16 cellular contexts compared by ENCODE assay signal in genomic region chr3:69747511-69748248, GRCh38. TPM values are rescaled to one million over a fixed set of nuclear protein-coding genes. Genes with fewer than 3 reads are reported as not detected.
DNase-seq lines count a peak whose midpoint lies in the region; ATAC-seq, FAIRE-seq and TF ChIP-seq lines count a peak whose summit lies in the region.
"Had no signal": no experiment of that assay in that cellular context is flagged by ENCODE, and none has a peak within 500 bp of the region (broad histone marks: within the 10 kb centered on the region; RNA-seq: fewer than 3 reads in every experiment).

No MANE protein-coding gene starts in this region.

- POLR2A ChIA-PET in HepG2 (lab: Yijun Ruan, JAX) (no interaction called here), GM12878 (lab: Charles Lee) (no interaction called here)
- POLR2A ChIA-PET in naive thymus-derived CD4-positive, alpha-beta T cell (lab: Charles Lee): no interaction called here

- TF ChIP-seq POLR2A in right lobe of liver (IDR thresholded peaks at IDR 0.05) (no peak), HepG2 (IDR thresholded peaks at IDR 0.05; ENCODE audit: insufficient read depth in 1 of 2, low read depth in 2 of 2, low read length in 2 of 2) (no peak), GM12878 (IDR thresholded peaks at IDR 0.05; ENCODE audit: low read depth, low read length) (no peak)

- no peaks in the 10 kb centered on the region for H3K36me3 Mint-ChIP-seq in naive thymus-derived CD4-positive, alpha-beta T cell
- H3K36me3 Mint-ChIP-seq: neural progenitor cell had no signal

- TF ChIP-seq EP300 in HepG2 (IDR thresholded peaks at IDR 0.05; ENCODE audit: low read depth in 2 of 2, low read length in 2 of 2) (no peak), HepG2 (CRISPR knock-in tag; IDR thresholded peaks at IDR 0.05; ENCODE audit: borderline replicate concordance) (no peak), GM12878 (IDR thresholded peaks at IDR 0.05; ENCODE audit: borderline replicate concordance in 1 of 2, control insufficient read depth in 1 of 2, low read depth in 2 of 2, low read length in 2 of 2) (no peak)

- no peak for FAIRE-seq in HepG2 (lab: Jason Lieb, UNC)
- no peak for FAIRE-seq in GM12878 (lab: Jason Lieb, UNC)

- H3K9me3 ChIP-seq in right lobe of liver (no peaks in the 10 kb centered on the region), HepG2 (ENCODE audit: low read length) (no peaks in the 10 kb centered on the region), GM12878 (replicated peaks; ENCODE audit: control insufficient read depth, insufficient read depth, low read length) (no peaks in the 10 kb centered on the region)
- no peaks in the 10 kb centered on the region for H3K9me3 ChIP-seq in naive thymus-derived CD4-positive, alpha-beta T cell (ENCODE audit: control insufficient read depth in 2 of 3, low read length in 3 of 3)
- H3K9me3 ChIP-seq: testis had no signal

- H2AFZ ChIP-seq in HepG2 (ENCODE audit: low read length): no peak overlapping the region
- no peak overlapping the region for H2AFZ ChIP-seq in GM12878 (ENCODE audit: control insufficient read depth, low read depth, low read length)
- H2AFZ ChIP-seq: neural progenitor cell had no signal

- intact Hi-C loops in right lobe of liver (cut with DNase I) (no loop called here), HepG2 (cut with micrococcal nuclease; ENCODE audit: unreplicated experiment) (no loop called here), GM12878 (cut with micrococcal nuclease; ENCODE audit: unreplicated experiment) (no loop called here)
- intact Hi-C loops in naive thymus-derived CD4-positive, alpha-beta T cell (cut with micrococcal nuclease): no loop called here

- peaks cover 0 to 8% (median 5%) of the 10 kb centered on the region in 7 donors for H3K4me1 Mint-ChIP-seq in naive thymus-derived CD4-positive, alpha-beta T cell

- no TSS peak for BruUV-seq in HepG2 (replicated peaks; lab: Mats Ljungman, UMichigan)
- no TSS peak for BruUV-seq in GM12878 (replicated peaks; lab: Mats Ljungman, UMichigan)

- H4K20me1 ChIP-seq in HepG2 (ENCODE audit: insufficient read depth, low read length) (no peaks in the 10 kb centered on the region), GM12878 (ENCODE audit: control insufficient read depth, insufficient read depth) (no peaks in the 10 kb centered on the region)

- ATAC-seq in right lobe of liver: peak in 3 of 4 donors; percentile 35 to 58 (median 50)
- no peak for ATAC-seq in HepG2
- peak; percentile 17; the same call in 1 of the 3 replicates for ATAC-seq in GM12878
- peak; percentile 51 for ATAC-seq in naive thymus-derived CD4-positive, alpha-beta T cell
- ATAC-seq in GM21737 (IDR thresholded peaks at IDR 0.05; ENCODE audit: unreplicated experiment): no peak
- ATAC-seq in HG02588 (IDR thresholded peaks at IDR 0.05; ENCODE audit: unreplicated experiment): no peak
- ATAC-seq: left lobe of liver had no signal

- no peaks in the 10 kb centered on the region for H3K79me2 ChIP-seq in HepG2 (ENCODE audit: insufficient read depth, low read length)
- H3K79me2 ChIP-seq in GM12878 (ENCODE audit: control insufficient read depth, insufficient read depth, low read length): no peaks in the 10 kb centered on the region

- SMC1A ChIA-PET in GM12878 (lab: Charles Lee; ENCODE audit: uncharacterized antibody, unreplicated experiment): interaction anchor here (1.4 kb wide), 1 partner anchor 50 kb away, joined by 3 read pairs; no protein-coding TSS in a partner anchor

- H3K4me3 Mint-ChIP-seq in naive thymus-derived CD4-positive, alpha-beta T cell: no peak overlapping the region
- H3K4me3 Mint-ChIP-seq: neural progenitor cell had no signal

- TF ChIP-seq CTCF in right lobe of liver (IDR thresholded peaks at IDR 0.05) (no peak), HepG2 (CRISPR knock-in tag; IDR thresholded peaks at IDR 0.05) (no peak), GM12878 (IDR thresholded peaks at IDR 0.05 in 2 of 3, conservative IDR thresholded peaks at IDR 0.05 in 1 of 3; ENCODE audit: control insufficient read depth in 2 of 3, extremely low read depth in 1 of 3, insufficient read depth in 1 of 3, low read depth in 3 of 3, low read length in 3 of 3) (no peak)

- no peaks in the 10 kb centered on the region for H3K27me3 ChIP-seq in right lobe of liver
- H3K27me3 ChIP-seq in HepG2 (ENCODE audit: control insufficient read depth in 1 of 2, insufficient read depth in 2 of 2, low read length in 2 of 2): no peaks in the 10 kb centered on the region; a peak in 1 of 5 replicates
- H3K27me3 ChIP-seq in GM12878 (replicated peaks in 1 of 2; ENCODE audit: control insufficient read depth in 2 of 2, insufficient read depth in 2 of 2, low read length in 1 of 2): no peaks in the 10 kb centered on the region; a peak in 1 of 4 replicates
- H3K27me3 ChIP-seq in naive thymus-derived CD4-positive, alpha-beta T cell (ENCODE audit: control insufficient read depth in 2 of 2, insufficient read depth in 2 of 2, low read length in 2 of 2): peaks cover 0 to 1% of the 10 kb centered on the region in 2 donors
- H3K27me3 ChIP-seq: spleen, testis had no signal

- RAD21 ChIA-PET in GM12878 (lab: Charles Lee; ENCODE audit: unreplicated experiment): no interaction called here

- H3K4me3 ChIP-seq in right lobe of liver (no peak overlapping the region), HepG2 (replicated peaks in 1 of 3; ENCODE audit: insufficient read depth in 1 of 3, low read depth in 2 of 3, low read length in 3 of 3) (no peak overlapping the region), GM12878 (no peak overlapping the region)
- no peak overlapping the region for H3K4me3 ChIP-seq in naive thymus-derived CD4-positive, alpha-beta T cell (ENCODE audit: low read length)
- H3K4me3 ChIP-seq: neural progenitor cell, spleen, testis had no signal

- H3K36me3 ChIP-seq in right lobe of liver (no peaks in the 10 kb centered on the region), HepG2 (replicated peaks in 1 of 2; ENCODE audit: control insufficient read depth in 1 of 2, insufficient read depth in 2 of 2, low read length in 2 of 2) (no peaks in the 10 kb centered on the region), GM12878 (ENCODE audit: control insufficient read depth in 2 of 2, insufficient read depth in 2 of 2, low read length in 1 of 2) (no peaks in the 10 kb centered on the region)
- H3K36me3 ChIP-seq in naive thymus-derived CD4-positive, alpha-beta T cell (ENCODE audit: control insufficient read depth in 2 of 3, insufficient read depth in 3 of 3, low read length in 3 of 3): no peaks in the 10 kb centered on the region
- H3K36me3 ChIP-seq: neural progenitor cell, spleen had no signal

- H3K27ac Mint-ChIP-seq in naive thymus-derived CD4-positive, alpha-beta T cell: no peak overlapping the region
- H3K27ac Mint-ChIP-seq: neural progenitor cell had no signal

- H3K4me1 ChIP-seq in right lobe of liver (no peaks in the 10 kb centered on the region), HepG2 (ENCODE audit: insufficient read depth, low read length) (no peaks in the 10 kb centered on the region), GM12878 (ENCODE audit: control insufficient read depth, insufficient read depth, low read length) (no peaks in the 10 kb centered on the region)
- H3K4me1 ChIP-seq in naive thymus-derived CD4-positive, alpha-beta T cell (ENCODE audit: control insufficient read depth in 2 of 2, insufficient read depth in 2 of 2, low read length in 2 of 2): no peaks in the 10 kb centered on the region
- H3K4me1 ChIP-seq: neural progenitor cell had no signal

- CTCF ChIA-PET in HepG2 (lab: Yijun Ruan, JAX; ENCODE audit: low intra/inter-chr PET ratio, low total read pairs) (no interaction called here), GM12878 (lab: Yijun Ruan, JAX) (interaction anchor here (1.0 kb wide), 1 partner anchor 8 kb away, joined by 3 read pairs; the partner anchor contains the start of gene MITF)
- CTCF ChIA-PET in naive thymus-derived CD4-positive, alpha-beta T cell (lab: Charles Lee): no interaction called here

- WGBS in right lobe of liver (ENCODE audit: insufficient coverage, low coverage, low lambda C conversion rate, missing lambda C conversion rate): 78% methylated on average over 2 of the region's 2 CpGs
- WGBS in HepG2 (ENCODE audit: low lambda C conversion rate): 5% methylated on average over 2 of the region's 2 CpGs
- 0% methylated on average over 2 of the region's 2 CpGs for WGBS in GM12878 (ENCODE audit: insufficient coverage, insufficient replicate concordance, low lambda C conversion rate, missing lambda C conversion rate)

- DNase-seq in right lobe of liver (no peak), HepG2 (ENCODE audit: low spot score) (no peak), GM12878 (ENCODE audit: low read depth, low spot score) (no peak), NCI-H510A (lab: John Stamatoyannopoulos, UW) (no peak)
- DNase-seq in naive thymus-derived CD4-positive, alpha-beta T cell: no peak
- no peak for DNase-seq in stimulated activated naive CD4-positive, alpha-beta T cell (lab: John Stamatoyannopoulos, UW)
- DNase-seq: activated gamma-delta T cell treated with Interleukin-2 at 50 U/mL for 16 hours, hippocampal formation, NCI-H1417 treated with DMSO at 0.1 percent for 48 hours, spleen, T1000, testis had no signal

- peaks cover 3 to 25% (median 8%) of the 10 kb centered on the region in 5 donors for H3K27me3 Mint-ChIP-seq in naive thymus-derived CD4-positive, alpha-beta T cell

- H3K9me3 Mint-ChIP-seq in naive thymus-derived CD4-positive, alpha-beta T cell: peaks cover 0 to 10% (median 2%) of the 10 kb centered on the region in 11 donors

- in situ Hi-C loops in HepG2 (cut with HindIII; ENCODE audit: extremely low pct_ligation_motif_present, low pct_unique_long_range_greater_than_20kb) (no loop called here), GM12878 (cut with MboI) (no loop called here)

- TF ChIP-seq RAD21 in HepG2 (CRISPR knock-in tag; IDR thresholded peaks at IDR 0.05): no peak
- no peak for TF ChIP-seq RAD21 in GM12878 (IDR thresholded peaks at IDR 0.05; ENCODE audit: insufficient read depth, low read depth, low read length)

- H3K27ac ChIP-seq in right lobe of liver (peak overlapping the region in 1 of 3 donors; percentile 0), HepG2 (ENCODE audit: extremely low read length, insufficient read depth, low read length) (no peak overlapping the region), GM12878 (ENCODE audit: control insufficient read depth, insufficient read depth) (no peak overlapping the region)
- H3K27ac ChIP-seq in naive thymus-derived CD4-positive, alpha-beta T cell (ENCODE audit: low read depth, low read length): no peak overlapping the region
- H3K27ac ChIP-seq: neural progenitor cell had no signal

- H3K4me2 ChIP-seq in HepG2 (ENCODE audit: low read depth, low read length): no peak overlapping the region
- H3K4me2 ChIP-seq in GM12878 (ENCODE audit: control insufficient read depth, insufficient read depth): no peak overlapping the region
- H3K4me2 ChIP-seq: neural progenitor cell had no signal

- H3K9ac ChIP-seq in HepG2 (ENCODE audit: insufficient read depth, low read depth, low read length) (no peak overlapping the region), GM12878 (ENCODE audit: control insufficient read depth, insufficient read depth, low read length) (no peak overlapping the region)
- H3K9ac ChIP-seq: neural progenitor cell had no signal

RNA-seq across cellular contexts. Expression of gene MITF, which starts 8.4 kb away (rescaled TPM):
- 1 to 10 TPM; 1.9 to 4.1 (median 3.8) TPM for total RNA-seq in right lobe of liver
- total RNA-seq in HepG2 (2016; rRNA removed; fragmentation: Illumina TruSeq; extraction: Trizol): 0.14 and 0.38 TPM in 2 replicates
- total RNA-seq in HepG2 (2016; cell fraction: cytosol; rRNA removed; fragmentation: Illumina TruSeq; extraction: Trizol; ENCODE audit: low read depth): not detected in 2 replicates
- total RNA-seq in HepG2 (2016; cell fraction: insoluble cytoplasmic fraction; rRNA removed; fragmentation: Illumina TruSeq; extraction: Trizol): 0.15 and 0.19 TPM in 2 replicates
- 0.34 and 0.37 TPM in 2 replicates for total RNA-seq in HepG2 (2016; cell fraction: membrane; rRNA removed; fragmentation: Illumina TruSeq; extraction: Trizol)
- total RNA-seq in HepG2 (2016; cell fraction: nucleus; rRNA removed; fragmentation: Illumina TruSeq; extraction: Trizol): 0.50 TPM in 1 of 2 replicates, not detected in the other
- polyA plus RNA-seq in HepG2 (2011; rRNA removed): 0.12 and 0.21 TPM in 2 replicates
- polyA plus RNA-seq in HepG2 (2011; cell fraction: cytosol; rRNA removed): 0.06 and 0.11 TPM in 2 replicates
- 0.03 TPM in 1 of 2 replicates, not detected in the other for polyA plus RNA-seq in HepG2 (2011; cell fraction: nucleus; rRNA removed)
- 0.04 and 0.05 TPM in 2 replicates for polyA plus RNA-seq in HepG2 (2012)
- polyA plus RNA-seq in HepG2 (2016; cell fraction: cytosol; fragmentation: Illumina TruSeq; extraction: Trizol; ENCODE audit: low read depth): 0.07 TPM in 1 of 2 replicates, not detected in the other
- polyA plus RNA-seq in HepG2 (2016; cell fraction: insoluble cytoplasmic fraction; fragmentation: Illumina TruSeq; extraction: Trizol; ENCODE audit: low read depth): 0.28 TPM in 1 of 2 replicates, not detected in the other
- 0.06 and 0.34 TPM in 2 replicates for polyA plus RNA-seq in HepG2 (2016; cell fraction: membrane; fragmentation: Illumina TruSeq; extraction: Trizol; ENCODE audit: low read depth)
- polyA plus RNA-seq in HepG2 (2016; cell fraction: nucleus; fragmentation: Illumina TruSeq; extraction: Trizol; ENCODE audit: insufficient read depth, low read depth): 0.29 TPM in 1 of 2 replicates, not detected in the other
- polyA minus RNA-seq in HepG2 (2011; rRNA and poly(A)+ RNA removed; ENCODE audit: low replicate concordance): 1.6 and 72.3 TPM in 2 replicates
- not detected in 2 replicates for polyA minus RNA-seq in HepG2 (2011; cell fraction: cytosol; rRNA and poly(A)+ RNA removed)
- 0.39 and 1.1 TPM in 2 replicates for polyA minus RNA-seq in HepG2 (2011; cell fraction: nucleus; rRNA and poly(A)+ RNA removed)
- not detected in 2 replicates for total RNA-seq in GM12878 (2013; cell fraction: nucleolus; rRNA removed)
- under 0.01 TPM in 2 replicates for total RNA-seq in GM12878 (2014; rRNA removed)
- not detected in 2 replicates for total RNA-seq in GM12878 (2014; rRNA removed; fragmentation: Illumina TruSeq; extraction: Trizol)
- total RNA-seq in GM12878 (2021): not detected in 2 replicates
- not detected for polyA plus RNA-seq in GM12878 (2011; ENCODE audit: low read depth)
- polyA plus RNA-seq in GM12878 (2011; rRNA removed): 0.90 and 1.1 TPM in 2 replicates
- 1.0 and 1.1 TPM in 2 replicates for polyA plus RNA-seq in GM12878 (2011; cell fraction: cytosol; rRNA removed)
- polyA plus RNA-seq in GM12878 (2011; cell fraction: nucleus; rRNA removed): 0.52 and 0.64 TPM in 2 replicates
- polyA plus RNA-seq in GM12878 (2012): not detected in 2 replicates
- 0.06 TPM in 1 of 2 replicates, not detected in the other for polyA plus RNA-seq in GM12878 (2014; fragmentation: Illumina TruSeq; extraction: Trizol)
- polyA plus RNA-seq in GM12878 (2014; fragmentation: Nextera tagmentation; extraction: Ambion mirVana): under 1 TPM in 1 of 2 experiments, not detected in 1; 0.02 TPM
- 0.04 TPM in 1 of 2 replicates, not detected in the other for polyA plus RNA-seq in GM12878 (2014; rRNA removed)
- under 1 TPM; 0.06 to 0.07 TPM for polyA plus RNA-seq in GM12878 (2016; fragmentation: Nextera tagmentation; extraction: Ambion mirVana)
- 1.5 and 1.6 TPM in 2 replicates for polyA minus RNA-seq in GM12878 (2011; rRNA and poly(A)+ RNA removed)
- 0.52 and 1.9 TPM in 2 replicates for polyA minus RNA-seq in GM12878 (2011; cell fraction: cytosol; rRNA and poly(A)+ RNA removed)
- polyA minus RNA-seq in GM12878 (2011; cell fraction: nucleus; rRNA and poly(A)+ RNA removed): 2.5 and 3.3 TPM in 2 replicates
- 1 to 10 TPM in 2 of 5 experiments, under 1 TPM in 2, not detected in 1; 0.54 to 3.9 (median 1.2) TPM for total RNA-seq in naive thymus-derived CD4-positive, alpha-beta T cell
- not detected for polyA plus RNA-seq in naive thymus-derived CD4-positive, alpha-beta T cell

Comparison
In these comparisons a context has a peak if more than half of its experiments do, and no peak if none do; other contexts are left out.
1. ATAC-seq: peak in right lobe of liver (3 of 4), GM12878 (single experiment) and naive thymus-derived CD4-positive, alpha-beta T cell (single experiment); none in HepG2 (single experiment), GM21737 (single experiment) and HG02588 (single experiment).